ENCODE assay signal across 26 cellular contexts in genomic region chr1:217462159-217462558, GRCh38.
"Had no signal": no experiment of that assay in that cellular context is flagged by ENCODE, and none has a peak within 500 bp of the region (broad histone marks: within the 10 kb centered on the region; RNA-seq: fewer than 3 reads in every experiment).

No MANE protein-coding gene starts in this region.

- DNase-seq: activated B cell treated with CpG ODN at 0.5 μM for 24 hours; activated CD4-positive, alpha-beta memory T cell treated with anti-CD3 and anti-CD28 coated beads for 36 hours; activated CD4-positive, alpha-beta T cell treated with anti-CD3 and anti-CD28 coated beads for 1 hour; activated CD4-positive, alpha-beta T cell treated with anti-CD3 and anti-CD28 coated beads, Interleukin-2, amount 10 ng/mL, durations not matched to agents 24 days and 14 days; activated CD8-positive, alpha-beta memory T cell treated with anti-CD3 and anti-CD28 coated beads for 24 hours; activated gamma-delta T cell; activated naive CD4-positive, alpha-beta T cell treated with anti-CD3 and anti-CD28 coated beads for 36 hours; activated T-cell treated with anti-CD3 and anti-CD28 coated beads, Interleukin-2, amount 50 U/mL, for 4 hours; amygdala; brain microvascular endothelial cell; MG63; MV-4-11; NCI-H1092 treated with DMSO at 0.1 percent for 48 hours; NCI-H1417 treated with DMSO at 0.1 percent for 48 hours; NCI-H1694; NCI-H2029; NCI-H2107; NCI-H2171 treated with DMSO at 0.1 percent for 48 hours; NCI-H226; NCI-H526; NCI-H82; SHP77; SW 1271 had no signal

- H3K4me3 ChIP-seq: MG63, SJSA1 had no signal

- H3K4me1 Mint-ChIP-seq: activated B cell treated with CpG ODN at 0.5 μM for 24 hours; activated CD4-positive, alpha-beta T cell treated with anti-CD3 and anti-CD28 coated beads, Interleukin-2, amount 10 ng/mL, durations not matched to agents 24 days and 14 days had no signal

- H3K27ac Mint-ChIP-seq: activated B cell treated with CpG ODN at 0.5 μM for 24 hours; activated CD4-positive, alpha-beta memory T cell treated with anti-CD3 and anti-CD28 coated beads for 36 hours; activated CD4-positive, alpha-beta T cell treated with anti-CD3 and anti-CD28 coated beads, Interleukin-2, amount 10 ng/mL, durations not matched to agents 24 days and 14 days; activated naive CD4-positive, alpha-beta T cell treated with anti-CD3 and anti-CD28 coated beads for 36 hours; activated naive CD8-positive, alpha-beta T cell had no signal

- FAIRE-seq: RCC 7860 had no signal

- H3K27ac ChIP-seq: brain microvascular endothelial cell, SJSA1 had no signal

- H3K27me3 ChIP-seq: brain microvascular endothelial cell, MG63, SJSA1 had no signal

- H3K9me3 ChIP-seq: SJSA1 had no signal

- H3K27me3 Mint-ChIP-seq: activated B cell treated with CpG ODN at 0.5 μM for 24 hours; activated CD4-positive, alpha-beta memory T cell treated with anti-CD3 and anti-CD28 coated beads for 36 hours; activated CD4-positive, alpha-beta T cell treated with anti-CD3 and anti-CD28 coated beads, Interleukin-2, amount 10 ng/mL, durations not matched to agents 24 days and 14 days; activated naive CD8-positive, alpha-beta T cell had no signal

- H3K4me1 ChIP-seq: SJSA1 had no signal

- H3K36me3 ChIP-seq: brain microvascular endothelial cell, SJSA1 had no signal

- H3K4me3 Mint-ChIP-seq: activated B cell treated with CpG ODN at 0.5 μM for 24 hours; activated CD4-positive, alpha-beta memory T cell treated with anti-CD3 and anti-CD28 coated beads for 36 hours; activated CD4-positive, alpha-beta T cell treated with anti-CD3 and anti-CD28 coated beads, Interleukin-2, amount 10 ng/mL, durations not matched to agents 24 days and 14 days; activated naive CD4-positive, alpha-beta T cell treated with anti-CD3 and anti-CD28 coated beads for 36 hours; activated naive CD8-positive, alpha-beta T cell; activated T-cell treated with anti-CD3 and anti-CD28 coated beads, Interleukin-2, amount 50 U/mL, for 4 hours had no signal
